ENCODE assay signal across 10 cellular contexts in the genomic region with DNA sequence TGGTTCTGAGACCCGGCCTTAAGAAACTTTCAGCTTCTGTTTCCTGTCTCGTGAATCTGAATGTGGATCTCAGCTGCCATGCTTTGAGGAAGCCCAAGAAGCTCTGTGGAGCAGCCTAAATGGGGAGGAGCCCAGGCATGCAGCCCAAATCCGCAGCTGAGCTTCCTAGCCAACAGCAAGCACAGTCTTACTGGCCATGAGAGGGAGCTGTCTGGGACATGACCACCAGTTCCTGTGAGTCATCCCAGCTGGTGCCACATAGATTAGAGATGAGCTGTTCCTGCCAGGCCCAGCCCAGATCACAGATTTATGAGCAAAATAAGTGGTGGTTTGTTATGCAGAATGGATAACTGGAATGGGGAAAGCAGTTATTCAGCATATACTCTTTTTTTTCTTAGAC.
DNase-seq lines count a peak whose midpoint lies in the region; ATAC-seq, FAIRE-seq and TF ChIP-seq lines count a peak whose summit lies in the region.
"Had no signal": no experiment of that assay in that cellular context is flagged by ENCODE, and none has a peak within 500 bp of the region (broad histone marks: within the 10 kb centered on the region; RNA-seq: fewer than 3 reads in every experiment).

No MANE protein-coding gene starts in this region.

- ATAC-seq in HG02885 (IDR thresholded peaks at IDR 0.05; ENCODE audit: poor library complexity, unreplicated experiment) = no peak

- TF ChIP-seq CTCF in bronchial epithelial cell (IDR thresholded peaks at IDR 0.05; ENCODE audit: insufficient read depth, low read length, severe bottlenecking) (peak; percentile 49), GM13976 (IDR thresholded peaks at IDR 0.05; ENCODE audit: borderline replicate concordance, control extremely low read depth, extremely low read depth, insufficient read depth, missing control alignments) (no peak)

- no peaks in the 10 kb centered on the region for H3K36me3 ChIP-seq in bronchial epithelial cell (ENCODE audit: control insufficient read depth, insufficient read depth, low read length)
- H3K36me3 ChIP-seq: vagina had no signal

- in situ Hi-C loops in GM13976 (cut with MboI; ENCODE audit: low sequenced_read_pairs, unreplicated experiment) = no loop called here

- H3K4me3 ChIP-seq in bronchial epithelial cell (ENCODE audit: low read depth, low read length) = no peak overlapping the region
- H3K4me3 ChIP-seq: vagina had no signal

- FAIRE-seq in bronchial epithelial cell (lab: Jason Lieb, UNC) = no peak

- no peaks in the 10 kb centered on the region for H3K27me3 ChIP-seq in bronchial epithelial cell (ENCODE audit: control insufficient read depth, insufficient read depth, low read length)
- H3K27me3 ChIP-seq: vagina had no signal

- DNase-seq in SIG-M5 treated with dmso at 0.1 percent for 504 hours (lab: John Stamatoyannopoulos, UW; ENCODE audit: unreplicated experiment) (peak; percentile 20), SIG-M5 (lab: John Stamatoyannopoulos, UW) (no peak), NAMALWA (ENCODE audit: low spot score) (peak; percentile 6), bronchial epithelial cell (ENCODE audit: low read depth) (peak; percentile 87), myocyte (ENCODE audit: low read depth) (peak; percentile 81), DMS79 treated with DMSO at 0.1 percent for 48 hours (lab: John Stamatoyannopoulos, UW) (no peak), GM13976 (ENCODE audit: low spot score) (no peak)
- DNase-seq: NCI-H345 had no signal

Comparison
In these comparisons a context has a peak if more than half of its experiments do, and no peak if none do; other contexts are left out.
1. DNase-seq: peak in SIG-M5 treated with dmso at 0.1 percent for 504 hours (single experiment), NAMALWA (single experiment), bronchial epithelial cell (single experiment) and myocyte (single experiment); none in SIG-M5 (single experiment), DMS79 treated with DMSO at 0.1 percent for 48 hours (single experiment) and GM13976 (single experiment).